Comparison of ENCODE assay signal across 1 cellular context in the genomic region with DNA sequence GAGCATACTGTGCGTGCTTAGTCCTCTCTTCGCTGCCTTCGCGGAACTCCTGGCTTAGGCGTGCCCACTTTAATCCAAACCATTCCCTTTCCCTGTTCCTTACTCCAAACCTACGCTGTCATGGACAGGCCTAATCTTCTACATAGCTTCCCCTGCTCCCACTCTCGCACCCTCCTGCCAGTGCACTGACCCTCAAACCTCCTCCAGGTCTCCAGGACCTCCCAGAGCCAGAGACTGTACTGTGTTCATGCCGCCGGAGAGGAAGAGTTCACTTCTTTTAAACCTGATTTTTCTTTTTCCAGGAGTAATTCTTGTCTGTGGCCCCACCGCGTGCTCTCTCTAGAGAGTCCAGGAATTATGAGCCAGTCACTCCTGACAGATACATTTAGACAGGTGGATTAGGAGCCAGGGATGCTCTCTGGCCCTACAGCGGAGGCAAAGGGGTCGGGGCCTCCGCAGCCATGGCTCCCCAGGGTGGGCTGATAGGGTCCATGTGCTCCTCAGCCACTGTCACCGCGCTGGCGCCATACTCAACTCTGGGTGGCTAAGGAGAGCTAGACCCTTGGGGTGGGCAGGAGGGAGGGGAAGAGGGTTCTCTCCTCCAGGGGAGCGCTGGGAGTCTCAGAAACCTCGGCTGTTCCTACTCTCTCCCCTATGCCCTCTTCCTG.
TF ChIP-seq lines count a peak whose summit lies in the region.

No MANE protein-coding gene starts in this region.

TF ChIP-seq in WTC11, 78 proteins besides CTCF, POLR2A, EP300 and RAD21 (continued from another document):
- TF ChIP-seq NR3C1 (CRISPR knock-in tag; conservative IDR thresholded peaks at IDR 0.05; ENCODE audit: low read depth), result no peak
- TF ChIP-seq, protein P1, sequence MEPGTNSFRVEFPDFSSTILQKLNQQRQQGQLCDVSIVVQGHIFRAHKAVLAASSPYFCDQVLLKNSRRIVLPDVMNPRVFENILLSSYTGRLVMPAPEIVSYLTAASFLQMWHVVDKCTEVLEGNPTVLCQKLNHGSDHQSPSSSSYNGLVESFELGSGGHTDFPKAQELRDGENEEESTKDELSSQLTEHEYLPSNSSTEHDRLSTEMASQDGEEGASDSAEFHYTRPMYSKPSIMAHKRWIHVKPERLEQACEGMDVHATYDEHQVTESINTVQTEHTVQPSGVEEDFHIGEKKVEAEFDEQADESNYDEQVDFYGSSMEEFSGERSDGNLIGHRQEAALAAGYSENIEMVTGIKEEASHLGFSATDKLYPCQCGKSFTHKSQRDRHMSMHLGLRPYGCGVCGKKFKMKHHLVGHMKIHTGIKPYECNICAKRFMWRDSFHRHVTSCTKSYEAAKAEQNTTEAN (CRISPR knock-in tag; IDR thresholded peaks at IDR 0.05), result no peak
- TF ChIP-seq PRRX2 (CRISPR knock-in tag; IDR thresholded peaks at IDR 0.05), result no peak
- no peak for TF ChIP-seq ZNF396 (CRISPR knock-in tag; IDR thresholded peaks at IDR 0.05; ENCODE audit: borderline replicate concordance)
- TF ChIP-seq, protein P2, sequence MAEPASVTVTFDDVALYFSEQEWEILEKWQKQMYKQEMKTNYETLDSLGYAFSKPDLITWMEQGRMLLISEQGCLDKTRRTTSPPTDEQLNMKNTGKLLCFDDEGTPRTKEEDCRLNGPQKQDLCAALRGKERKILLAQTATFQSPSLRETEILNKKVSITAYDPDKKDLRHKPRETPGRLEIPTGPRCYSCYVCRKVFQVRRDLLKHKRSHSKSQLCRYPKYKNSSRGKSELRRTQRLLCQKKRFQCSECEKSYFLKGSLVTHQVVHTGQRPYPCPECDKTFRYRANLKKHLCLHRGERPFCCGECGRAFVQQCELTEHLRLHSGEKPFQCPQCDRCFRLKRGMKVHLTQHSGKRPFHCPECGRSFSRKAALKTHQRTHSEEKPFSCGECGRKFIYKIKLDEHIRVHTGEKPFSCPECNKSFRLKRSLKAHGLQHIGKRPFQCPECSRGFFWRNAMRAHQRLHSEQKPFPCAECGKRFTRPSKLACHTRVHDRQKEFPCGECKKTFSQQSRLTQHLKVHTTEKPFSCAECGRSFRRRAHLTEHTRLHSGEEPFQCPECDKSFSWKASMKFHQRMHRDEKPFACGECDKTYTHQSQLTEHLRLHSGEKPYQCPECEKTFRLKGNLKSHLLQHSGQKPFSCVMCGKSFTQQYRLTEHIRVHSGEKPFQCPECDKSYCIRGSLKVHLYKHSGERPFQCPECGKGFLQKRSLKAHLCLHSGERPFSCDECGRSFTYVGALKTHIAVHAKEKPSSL (CRISPR knock-in tag; conservative IDR thresholded peaks at IDR 0.05), result no peak
- no peak for TF ChIP-seq ZNF416 (CRISPR knock-in tag; IDR thresholded peaks at IDR 0.05)
- TF ChIP-seq HMGA2 (CRISPR knock-in tag; IDR thresholded peaks at IDR 0.05), result no peak
- TF ChIP-seq, protein P3, sequence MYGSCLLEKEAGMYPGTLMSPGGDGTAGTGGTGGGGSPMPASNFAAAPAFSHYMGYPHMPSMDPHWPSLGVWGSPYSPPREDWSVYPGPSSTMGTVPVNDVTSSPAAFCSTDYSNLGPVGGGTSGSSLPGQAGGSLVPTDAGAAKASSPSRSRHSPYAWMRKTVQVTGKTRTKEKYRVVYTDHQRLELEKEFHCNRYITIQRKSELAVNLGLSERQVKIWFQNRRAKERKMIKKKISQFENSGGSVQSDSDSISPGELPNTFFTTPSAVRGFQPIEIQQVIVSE (CRISPR knock-in tag; IDR thresholded peaks at IDR 0.05; ENCODE audit: borderline replicate concordance), result no peak
- TF ChIP-seq, protein P4, sequence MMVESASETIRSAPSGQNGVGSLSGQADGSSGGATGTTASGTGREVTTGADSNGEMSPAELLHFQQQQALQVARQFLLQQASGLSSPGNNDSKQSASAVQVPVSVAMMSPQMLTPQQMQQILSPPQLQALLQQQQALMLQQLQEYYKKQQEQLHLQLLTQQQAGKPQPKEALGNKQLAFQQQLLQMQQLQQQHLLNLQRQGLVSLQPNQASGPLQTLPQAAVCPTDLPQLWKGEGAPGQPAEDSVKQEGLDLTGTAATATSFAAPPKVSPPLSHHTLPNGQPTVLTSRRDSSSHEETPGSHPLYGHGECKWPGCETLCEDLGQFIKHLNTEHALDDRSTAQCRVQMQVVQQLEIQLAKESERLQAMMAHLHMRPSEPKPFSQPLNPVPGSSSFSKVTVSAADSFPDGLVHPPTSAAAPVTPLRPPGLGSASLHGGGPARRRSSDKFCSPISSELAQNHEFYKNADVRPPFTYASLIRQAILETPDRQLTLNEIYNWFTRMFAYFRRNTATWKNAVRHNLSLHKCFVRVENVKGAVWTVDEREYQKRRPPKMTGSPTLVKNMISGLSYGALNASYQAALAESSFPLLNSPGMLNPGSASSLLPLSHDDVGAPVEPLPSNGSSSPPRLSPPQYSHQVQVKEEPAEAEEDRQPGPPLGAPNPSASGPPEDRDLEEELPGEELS (CRISPR knock-in tag; IDR thresholded peaks at IDR 0.05), result no peak
- TF ChIP-seq, protein P5, sequence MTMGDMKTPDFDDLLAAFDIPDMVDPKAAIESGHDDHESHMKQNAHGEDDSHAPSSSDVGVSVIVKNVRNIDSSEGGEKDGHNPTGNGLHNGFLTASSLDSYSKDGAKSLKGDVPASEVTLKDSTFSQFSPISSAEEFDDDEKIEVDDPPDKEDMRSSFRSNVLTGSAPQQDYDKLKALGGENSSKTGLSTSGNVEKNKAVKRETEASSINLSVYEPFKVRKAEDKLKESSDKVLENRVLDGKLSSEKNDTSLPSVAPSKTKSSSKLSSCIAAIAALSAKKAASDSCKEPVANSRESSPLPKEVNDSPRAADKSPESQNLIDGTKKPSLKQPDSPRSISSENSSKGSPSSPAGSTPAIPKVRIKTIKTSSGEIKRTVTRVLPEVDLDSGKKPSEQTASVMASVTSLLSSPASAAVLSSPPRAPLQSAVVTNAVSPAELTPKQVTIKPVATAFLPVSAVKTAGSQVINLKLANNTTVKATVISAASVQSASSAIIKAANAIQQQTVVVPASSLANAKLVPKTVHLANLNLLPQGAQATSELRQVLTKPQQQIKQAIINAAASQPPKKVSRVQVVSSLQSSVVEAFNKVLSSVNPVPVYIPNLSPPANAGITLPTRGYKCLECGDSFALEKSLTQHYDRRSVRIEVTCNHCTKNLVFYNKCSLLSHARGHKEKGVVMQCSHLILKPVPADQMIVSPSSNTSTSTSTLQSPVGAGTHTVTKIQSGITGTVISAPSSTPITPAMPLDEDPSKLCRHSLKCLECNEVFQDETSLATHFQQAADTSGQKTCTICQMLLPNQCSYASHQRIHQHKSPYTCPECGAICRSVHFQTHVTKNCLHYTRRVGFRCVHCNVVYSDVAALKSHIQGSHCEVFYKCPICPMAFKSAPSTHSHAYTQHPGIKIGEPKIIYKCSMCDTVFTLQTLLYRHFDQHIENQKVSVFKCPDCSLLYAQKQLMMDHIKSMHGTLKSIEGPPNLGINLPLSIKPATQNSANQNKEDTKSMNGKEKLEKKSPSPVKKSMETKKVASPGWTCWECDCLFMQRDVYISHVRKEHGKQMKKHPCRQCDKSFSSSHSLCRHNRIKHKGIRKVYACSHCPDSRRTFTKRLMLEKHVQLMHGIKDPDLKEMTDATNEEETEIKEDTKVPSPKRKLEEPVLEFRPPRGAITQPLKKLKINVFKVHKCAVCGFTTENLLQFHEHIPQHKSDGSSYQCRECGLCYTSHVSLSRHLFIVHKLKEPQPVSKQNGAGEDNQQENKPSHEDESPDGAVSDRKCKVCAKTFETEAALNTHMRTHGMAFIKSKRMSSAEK (CRISPR knock-in tag; IDR thresholded peaks at IDR 0.05; ENCODE audit: borderline replicate concordance), result no peak
- TF ChIP-seq MXD4 (CRISPR knock-in tag; IDR thresholded peaks at IDR 0.05; ENCODE audit: borderline replicate concordance), result no peak
- TF ChIP-seq, protein P6, sequence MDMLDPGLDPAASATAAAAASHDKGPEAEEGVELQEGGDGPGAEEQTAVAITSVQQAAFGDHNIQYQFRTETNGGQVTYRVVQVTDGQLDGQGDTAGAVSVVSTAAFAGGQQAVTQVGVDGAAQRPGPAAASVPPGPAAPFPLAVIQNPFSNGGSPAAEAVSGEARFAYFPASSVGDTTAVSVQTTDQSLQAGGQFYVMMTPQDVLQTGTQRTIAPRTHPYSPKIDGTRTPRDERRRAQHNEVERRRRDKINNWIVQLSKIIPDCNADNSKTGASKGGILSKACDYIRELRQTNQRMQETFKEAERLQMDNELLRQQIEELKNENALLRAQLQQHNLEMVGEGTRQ (CRISPR knock-in tag; IDR thresholded peaks at IDR 0.05), result no peak
- TF ChIP-seq, protein P7, sequence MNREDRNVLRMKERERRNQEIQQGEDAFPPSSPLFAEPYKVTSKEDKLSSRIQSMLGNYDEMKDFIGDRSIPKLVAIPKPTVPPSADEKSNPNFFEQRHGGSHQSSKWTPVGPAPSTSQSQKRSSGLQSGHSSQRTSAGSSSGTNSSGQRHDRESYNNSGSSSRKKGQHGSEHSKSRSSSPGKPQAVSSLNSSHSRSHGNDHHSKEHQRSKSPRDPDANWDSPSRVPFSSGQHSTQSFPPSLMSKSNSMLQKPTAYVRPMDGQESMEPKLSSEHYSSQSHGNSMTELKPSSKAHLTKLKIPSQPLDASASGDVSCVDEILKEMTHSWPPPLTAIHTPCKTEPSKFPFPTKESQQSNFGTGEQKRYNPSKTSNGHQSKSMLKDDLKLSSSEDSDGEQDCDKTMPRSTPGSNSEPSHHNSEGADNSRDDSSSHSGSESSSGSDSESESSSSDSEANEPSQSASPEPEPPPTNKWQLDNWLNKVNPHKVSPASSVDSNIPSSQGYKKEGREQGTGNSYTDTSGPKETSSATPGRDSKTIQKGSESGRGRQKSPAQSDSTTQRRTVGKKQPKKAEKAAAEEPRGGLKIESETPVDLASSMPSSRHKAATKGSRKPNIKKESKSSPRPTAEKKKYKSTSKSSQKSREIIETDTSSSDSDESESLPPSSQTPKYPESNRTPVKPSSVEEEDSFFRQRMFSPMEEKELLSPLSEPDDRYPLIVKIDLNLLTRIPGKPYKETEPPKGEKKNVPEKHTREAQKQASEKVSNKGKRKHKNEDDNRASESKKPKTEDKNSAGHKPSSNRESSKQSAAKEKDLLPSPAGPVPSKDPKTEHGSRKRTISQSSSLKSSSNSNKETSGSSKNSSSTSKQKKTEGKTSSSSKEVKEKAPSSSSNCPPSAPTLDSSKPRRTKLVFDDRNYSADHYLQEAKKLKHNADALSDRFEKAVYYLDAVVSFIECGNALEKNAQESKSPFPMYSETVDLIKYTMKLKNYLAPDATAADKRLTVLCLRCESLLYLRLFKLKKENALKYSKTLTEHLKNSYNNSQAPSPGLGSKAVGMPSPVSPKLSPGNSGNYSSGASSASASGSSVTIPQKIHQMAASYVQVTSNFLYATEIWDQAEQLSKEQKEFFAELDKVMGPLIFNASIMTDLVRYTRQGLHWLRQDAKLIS (CRISPR knock-in tag; IDR thresholded peaks at IDR 0.05; ENCODE audit: borderline replicate concordance), result no peak
- TF ChIP-seq SMAD3 (CRISPR knock-in tag; IDR thresholded peaks at IDR 0.05; ENCODE audit: borderline replicate concordance), result no peak
- no peak for TF ChIP-seq ZNF219 (CRISPR knock-in tag; IDR thresholded peaks at IDR 0.05; ENCODE audit: borderline replicate concordance)
